Comparison of ENCODE assay signal across 8 cellular contexts in genomic region chr1:21659099-21659923, GRCh38. TPM values are rescaled to one million over a fixed set of nuclear protein-coding genes. Genes with fewer than 3 reads are reported as not detected.
DNase-seq lines count a peak whose midpoint lies in the region; ATAC-seq, FAIRE-seq and TF ChIP-seq lines count a peak whose summit lies in the region.

No MANE protein-coding gene starts in this region.

- intact Hi-C loops in endothelial cell of umbilical vein (cut with micrococcal nuclease): loop anchor here (1.0 to 2.0 kb wide), 5 partner anchors 11 to 289 kb away; no protein-coding TSS in a partner anchor
- intact Hi-C loops in mucosa of descending colon (cut with DNase I, micrococcal nuclease): loop anchor here (2.0 to 10.0 kb wide), 2 partner anchors 73 to 145 kb away; no protein-coding TSS in a partner anchor

- ATAC-seq in mucosa of descending colon (peak; percentile 95), HG03520 (IDR thresholded peaks at IDR 0.05; ENCODE audit: unreplicated experiment) (no peak)

- peaks cover 13% of the 10 kb centered on the region for H3K27me3 ChIP-seq in CD8-positive, alpha-beta memory T cell (ENCODE audit: insufficient read depth, low read length, poor library complexity, severe bottlenecking)
- peaks cover 7% of the 10 kb centered on the region in 2 experiments for H3K27me3 ChIP-seq in endothelial cell of umbilical vein (ENCODE audit: control insufficient read depth in 2 of 2, insufficient read depth in 2 of 2, low read length in 2 of 2)

- H3K9me3 Mint-ChIP-seq in CD8-positive, alpha-beta memory T cell: no peaks in the 10 kb centered on the region

- peaks cover 8% of the 10 kb centered on the region for H3K4me1 ChIP-seq in CD8-positive, alpha-beta memory T cell (ENCODE audit: insufficient read depth, low read length)
- H3K4me1 ChIP-seq in endothelial cell of umbilical vein (ENCODE audit: control insufficient read depth, extremely low read depth, insufficient read depth, low read length): no peaks in the 10 kb centered on the region
- peaks cover 5% of the 10 kb centered on the region for H3K4me1 ChIP-seq in mucosa of descending colon (ENCODE audit: low read depth)

- no peaks in the 10 kb centered on the region for H4K20me1 ChIP-seq in endothelial cell of umbilical vein (replicated peaks; ENCODE audit: control insufficient read depth, extremely low read depth, insufficient read depth, low read length)

- no peaks in the 10 kb centered on the region for H3K9me3 ChIP-seq in CD8-positive, alpha-beta memory T cell (ENCODE audit: low read length)
- H3K9me3 ChIP-seq in endothelial cell of umbilical vein (replicated peaks; ENCODE audit: control insufficient read depth, insufficient read depth, low read length) (no peaks in the 10 kb centered on the region), mucosa of descending colon (no peaks in the 10 kb centered on the region)

- CTCF ChIA-PET in CD8-positive, alpha-beta memory T cell (lab: Charles Lee): interaction anchor here (0.9 to 1.4 kb wide), 4 partner anchors 9 to 123 kb away, joined by 3 to 4 read pairs (median 4); no protein-coding TSS in a partner anchor
- CTCF ChIA-PET in endothelial cell of umbilical vein (lab: Charles Lee): interaction anchor here (0.6 to 5.4 kb wide), 15 partner anchors 12 to 407 kb away, joined by 3 to 90 read pairs (median 4); partner anchors contain the start of gene ALPL

- H3K4me3 Mint-ChIP-seq in CD8-positive, alpha-beta memory T cell: peak overlapping the region in 5 of 7 donors; percentile 44 to 78 (median 49)

- no TSS peak for BruUV-seq in endothelial cell of umbilical vein (replicated peaks; lab: Mats Ljungman, UMichigan)

- H3K9ac ChIP-seq in endothelial cell of umbilical vein (replicated peaks; ENCODE audit: extremely low read depth, insufficient read depth, low read length): no peak overlapping the region

- TF ChIP-seq CTCF in endothelial cell of umbilical vein (IDR thresholded peaks at IDR 0.05; ENCODE audit: extremely low read depth in 1 of 2, insufficient read depth in 1 of 2, low read depth in 1 of 2, low read length in 2 of 2) (peak; percentile 87 to 92), mucosa of descending colon (IDR thresholded peaks at IDR 0.05) (peak; percentile 98)

- H3K27ac Mint-ChIP-seq in CD8-positive, alpha-beta memory T cell: peak overlapping the region in 1 of 8 donors; percentile 54

- no peaks in the 10 kb centered on the region for H3K36me3 ChIP-seq in CD8-positive, alpha-beta memory T cell (ENCODE audit: insufficient read depth, low read length)
- H3K36me3 ChIP-seq in endothelial cell of umbilical vein (ENCODE audit: control insufficient read depth in 2 of 2, extremely low read depth in 1 of 2, insufficient read depth in 2 of 2, low read length in 2 of 2): no peaks in the 10 kb centered on the region
- H3K36me3 ChIP-seq in mucosa of descending colon (ENCODE audit: low read depth): no peaks in the 10 kb centered on the region

- no peaks in the 10 kb centered on the region for H3K79me2 ChIP-seq in endothelial cell of umbilical vein (ENCODE audit: control insufficient read depth, insufficient read depth, low read length)

- H3K4me2 ChIP-seq in endothelial cell of umbilical vein (ENCODE audit: insufficient read depth, low read length): no peak overlapping the region

- POLR2A ChIA-PET in CD8-positive, alpha-beta memory T cell (lab: Charles Lee): no interaction called here
- POLR2A ChIA-PET in endothelial cell of umbilical vein (lab: Charles Lee): no interaction called here

- peaks cover 4 to 7% (median 5%) of the 10 kb centered on the region in 3 donors for H3K4me1 Mint-ChIP-seq in CD8-positive, alpha-beta memory T cell

- H3K9me1 ChIP-seq in endothelial cell of umbilical vein (replicated peaks; ENCODE audit: control insufficient read depth, extremely low read depth, insufficient read depth, low read length): no peaks in the 10 kb centered on the region

- no peak for TF ChIP-seq POLR2A in endothelial cell of umbilical vein (IDR thresholded peaks at IDR 0.05; ENCODE audit: low read depth, low read length)

- H3K27me3 Mint-ChIP-seq in CD8-positive, alpha-beta memory T cell: peaks cover 16 to 24% of the 10 kb centered on the region in 2 donors

- DNase-seq in CD8-positive, alpha-beta memory T cell: peak; percentile 75 to 85 (median 81)
- DNase-seq in HT-29 (ENCODE audit: low spot score) (peak; percentile 70), NOMO-1 (lab: John Stamatoyannopoulos, UW; ENCODE audit: unreplicated experiment in 2 of 2) (peak; percentile 56 to 73), endothelial cell of umbilical vein (ENCODE audit: low read depth, low spot score) (peak; percentile 70), mucosa of descending colon (peak; percentile 75 to 85 (median 75))
- DNase-seq in activated CD8-positive, alpha-beta memory T cell treated with anti-CD3 and anti-CD28 coated beads, Interleukin-2, amount 50 U/mL, for 24 hours (ENCODE audit: extremely low read depth): peak; percentile 30
- peak; percentile 42 to 49 for DNase-seq in stimulated activated CD8-positive, alpha-beta memory T cell treated with anti-CD3 and anti-CD28 coated beads, Interleukin-4, amount 100 ng/mL, for 4 hours (ENCODE audit: low read depth in 2 of 2, low spot score in 1 of 2)

- no peaks in the 10 kb centered on the region for H3K36me3 Mint-ChIP-seq in CD8-positive, alpha-beta memory T cell

- peak overlapping the region; percentile 45 for H3K4me3 ChIP-seq in CD8-positive, alpha-beta memory T cell (ENCODE audit: low read length)
- no peak overlapping the region for H3K4me3 ChIP-seq in endothelial cell of umbilical vein (replicated peaks in 1 of 3; ENCODE audit: insufficient read depth in 1 of 3, low read depth in 1 of 3, low read length in 3 of 3)
- no peak overlapping the region for H3K4me3 ChIP-seq in mucosa of descending colon

- no peak overlapping the region for H2AFZ ChIP-seq in endothelial cell of umbilical vein (ENCODE audit: low read depth, low read length)

- dilution Hi-C loops in endothelial cell of umbilical vein (cut with MboI; ENCODE audit: extremely low pct_ligation_motif_present, low sequenced_read_pairs): no loop called here

- peak; percentile 69 for FAIRE-seq in endothelial cell of umbilical vein (lab: Jason Lieb, UNC)

- H3K27ac ChIP-seq in CD8-positive, alpha-beta memory T cell (ENCODE audit: low read depth, low read length): no peak overlapping the region
- H3K27ac ChIP-seq in endothelial cell of umbilical vein (ENCODE audit: insufficient read depth, low read depth, low read length): no peak overlapping the region

TF ChIP-seq in endothelial cell of umbilical vein, 7 proteins besides CTCF, POLR2A, EP300 and RAD21:
- no peak for TF ChIP-seq FOS (IDR thresholded peaks at IDR 0.05; ENCODE audit: borderline replicate concordance, insufficient read depth, low read length)
- peak; percentile 54 for TF ChIP-seq POLR2AphosphoS5 (IDR thresholded peaks at IDR 0.05; ENCODE audit: insufficient read depth, low read depth, low read length)

RNA-seq across cellular contexts. Expression of gene RAP1GAP, which starts 9.8 kb away (rescaled TPM):
- total RNA-seq in CD8-positive, alpha-beta memory T cell: under 1 TPM; 0.44 to 0.50 TPM
- polyA plus RNA-seq in CD8-positive, alpha-beta memory T cell: not detected
- 56.9 and 69.0 TPM in 2 replicates for total RNA-seq in HT-29 (2014; rRNA removed; shearing (Covaris generic))
- total RNA-seq in endothelial cell of umbilical vein (0.20 TPM in 1 of 2 replicates, not detected in the other), mucosa of descending colon (10 to 100 TPM; 15.7 to 59.6 (median 43.0) TPM)
- 0.07 and 1.4 TPM in 2 replicates for polyA plus RNA-seq in endothelial cell of umbilical vein
- 0.03 and 0.11 TPM in 2 replicates for polyA plus RNA-seq in endothelial cell of umbilical vein (2011; cell fraction: cytosol; rRNA removed)
- 0.25 and 0.34 TPM in 2 replicates for polyA plus RNA-seq in endothelial cell of umbilical vein (2011; cell fraction: nucleus; rRNA removed)
- 0.08 and 0.65 TPM in 2 replicates for polyA plus RNA-seq in endothelial cell of umbilical vein (2012)
- 1.0 and 2.8 TPM in 2 replicates for polyA minus RNA-seq in endothelial cell of umbilical vein
- polyA minus RNA-seq in endothelial cell of umbilical vein (2011; cell fraction: cytosol; rRNA and poly(A)+ RNA removed): 7.0 TPM
- polyA minus RNA-seq in endothelial cell of umbilical vein (2011; cell fraction: nucleus; rRNA and poly(A)+ RNA removed): 0.43 TPM in 1 of 2 replicates, not detected in the other

Comparison
In these comparisons a context has a peak if more than half of its experiments do, and no peak if none do; other contexts are left out.
1. DNase-seq: peak in every context shown above with its lines; median percentile 81 in CD8-positive, alpha-beta memory T cell; 75 in mucosa of descending colon; 70 in HT-29; 70 in endothelial cell of umbilical vein; 64 in NOMO-1; 46 in stimulated activated CD8-positive, alpha-beta memory T cell treated with anti-CD3 and anti-CD28 coated beads, Interleukin-4, amount 100 ng/mL, for 4 hours; 30 in activated CD8-positive, alpha-beta memory T cell treated with anti-CD3 and anti-CD28 coated beads, Interleukin-2, amount 50 U/mL, for 24 hours.
2. RNA of gene RAP1GAP, which starts 9.8 kb away (total RNA-seq): 56.9 to 69.0 TPM in HT-29 and 15.7 to 59.6 TPM in mucosa of descending colon; 0.44 to 0.50 TPM in CD8-positive, alpha-beta memory T cell and 0.20 TPM in endothelial cell of umbilical vein; every median in the first group is over 10 times any median in the second.